8 cellular contexts compared by ENCODE assay signal in genomic region chr13:21672811-21673591, GRCh38. TPM values are rescaled to one million over a fixed set of nuclear protein-coding genes. Genes with fewer than 3 reads are reported as not detected.
DNase-seq lines count a peak whose midpoint lies in the region; ATAC-seq, FAIRE-seq and TF ChIP-seq lines count a peak whose summit lies in the region.

No MANE protein-coding gene starts in this region.

- peak overlapping the region; percentile 64 for H3K4me3 Mint-ChIP-seq in astrocyte (ENCODE audit: unreplicated experiment)

- no peak for FAIRE-seq in astrocyte (lab: Jason Lieb, UNC)

- CTCF ChIA-PET in HEK293 (lab: Yijun Ruan, JAX), result interaction anchor here (0.5 to 0.7 kb wide), 4 partner anchors 34 to 619 kb away, joined by 3 to 7 read pairs (median 3); no protein-coding TSS in a partner anchor

- no peaks in the 10 kb centered on the region for H3K36me3 Mint-ChIP-seq in astrocyte (ENCODE audit: low read depth, unreplicated experiment)

- H3K27ac Mint-ChIP-seq in astrocyte (ENCODE audit: unreplicated experiment), result peak overlapping the region; percentile 34

- peaks cover 7% of the 10 kb centered on the region for H4K20me1 ChIP-seq in astrocyte (ENCODE audit: insufficient read depth, low read length)

- TF ChIP-seq CTCF in HEK293 (tag by site-specific recombination; IDR thresholded peaks at IDR 0.05), result no peak
- no peak for TF ChIP-seq CTCF in astrocyte (IDR thresholded peaks at IDR 0.05; ENCODE audit: insufficient read depth, low read depth, low read length)
- TF ChIP-seq CTCF in mucosa of descending colon (IDR thresholded peaks at IDR 0.05), result no peak

- POLR2A ChIA-PET in HEK293 (lab: Yijun Ruan, JAX), result interaction anchor here (0.6 kb wide), 1 partner anchor 69 kb away, joined by 3 read pairs; the partner anchor contains the start of gene MICU2

- H3K4me1 ChIP-seq in HEK293 (ENCODE audit: control insufficient read depth, insufficient read depth, low read length) (no peaks in the 10 kb centered on the region; the same call in 1 of the 2 replicates), astrocyte (ENCODE audit: insufficient read depth, low read length) (peaks cover 25% of the 10 kb centered on the region), mucosa of descending colon (ENCODE audit: low read depth) (peaks cover 41% of the 10 kb centered on the region)

- H3K4me3 ChIP-seq in HEK293 (ENCODE audit: low read depth, low read length) (peak overlapping the region; percentile 59), astrocyte (ENCODE audit: insufficient read depth, low read depth, low read length) (peak overlapping the region; percentile 44), mucosa of descending colon (peak overlapping the region; percentile 19)

- peaks cover 9% of the 10 kb centered on the region for H3K4me1 Mint-ChIP-seq in astrocyte (ENCODE audit: low read depth, unreplicated experiment)

- peaks cover 58% of the 10 kb centered on the region for H3K27me3 Mint-ChIP-seq in astrocyte (ENCODE audit: low read depth, unreplicated experiment)

- no peak overlapping the region for H2AFZ ChIP-seq in astrocyte (ENCODE audit: low read depth, low read length)

- H3K36me3 ChIP-seq in HEK293 (ENCODE audit: control insufficient read depth in 2 of 2, insufficient read depth in 1 of 2, low read length in 2 of 2) (no peaks in the 10 kb centered on the region), astrocyte (ENCODE audit: insufficient read depth, low read length) (no peaks in the 10 kb centered on the region), mucosa of descending colon (ENCODE audit: low read depth) (no peaks in the 10 kb centered on the region)

- H3K79me2 ChIP-seq in astrocyte (ENCODE audit: insufficient read depth, low read length), result no peaks in the 10 kb centered on the region

- no peak overlapping the region for H3K9ac ChIP-seq in astrocyte (ENCODE audit: low read length)

- H3K27ac ChIP-seq in HEK293 (ENCODE audit: extremely low read depth, low read depth, low read length), result peak overlapping the region; percentile 90
- no peak overlapping the region for H3K27ac ChIP-seq in astrocyte (ENCODE audit: low read depth, low read length)

- no peaks in the 10 kb centered on the region for H3K9me3 ChIP-seq in HEK293 (ENCODE audit: control insufficient read depth, insufficient read depth, low read depth, low read length)
- H3K9me3 ChIP-seq in astrocyte (ENCODE audit: insufficient read depth, low read depth, low read length), result no peaks in the 10 kb centered on the region
- H3K9me3 ChIP-seq in mucosa of descending colon, result no peaks in the 10 kb centered on the region

- H3K4me2 ChIP-seq in astrocyte (ENCODE audit: low read length), result peak overlapping the region; percentile 89

- DNase-seq in AG20443 (ENCODE audit: low spot score) (peak; percentile 25), astrocyte (ENCODE audit: low read depth) (no peak), mucosa of descending colon (peak in 2 of 3 donors; percentile 25 to 43), NCI-H82 treated with DMSO at 0.1 percent for 48 hours (lab: John Stamatoyannopoulos, UW; ENCODE audit: unreplicated experiment) (no peak), SKM-1 treated with dmso at 0.1 percent for 144 hours (lab: John Stamatoyannopoulos, UW; ENCODE audit: unreplicated experiment) (no peak)

- peaks cover 60% of the 10 kb centered on the region for H3K27me3 ChIP-seq in astrocyte (ENCODE audit: insufficient read depth, low read length)

- intact Hi-C loops in mucosa of descending colon (cut with DNase I, micrococcal nuclease), result loop anchor here in 1 of 2 donors (5.0 kb wide), 1 partner anchor 36 kb away; no protein-coding TSS in a partner anchor

- no peak for ATAC-seq in mucosa of descending colon
- ATAC-seq in GM19023 (IDR thresholded peaks at IDR 0.05; ENCODE audit: unreplicated experiment), result no peak
- no peak for ATAC-seq in HG02973 (IDR thresholded peaks at IDR 0.05; ENCODE audit: unreplicated experiment)

- H3K9me3 Mint-ChIP-seq in astrocyte (ENCODE audit: unreplicated experiment), result peaks cover 2% of the 10 kb centered on the region

TF ChIP-seq in HEK293, 187 proteins besides CTCF, POLR2A, EP300 and RAD21:
- TF ChIP-seq ZBTB8A (tag by site-specific recombination; IDR thresholded peaks at IDR 0.05), result peak; percentile 95
- peak; percentile 96 for TF ChIP-seq ZFP69B (tag by site-specific recombination; IDR thresholded peaks at IDR 0.05)
- TF ChIP-seq, protein P1, sequence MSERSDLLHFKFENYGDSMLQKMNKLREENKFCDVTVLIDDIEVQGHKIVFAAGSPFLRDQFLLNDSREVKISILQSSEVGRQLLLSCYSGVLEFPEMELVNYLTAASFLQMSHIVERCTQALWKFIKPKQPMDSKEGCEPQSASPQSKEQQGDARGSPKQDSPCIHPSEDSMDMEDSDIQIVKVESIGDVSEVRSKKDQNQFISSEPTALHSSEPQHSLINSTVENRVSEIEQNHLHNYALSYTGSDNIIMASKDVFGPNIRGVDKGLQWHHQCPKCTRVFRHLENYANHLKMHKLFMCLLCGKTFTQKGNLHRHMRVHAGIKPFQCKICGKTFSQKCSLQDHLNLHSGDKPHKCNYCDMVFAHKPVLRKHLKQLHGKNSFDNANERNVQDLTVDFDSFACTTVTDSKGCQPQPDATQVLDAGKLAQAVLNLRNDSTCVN (tag by site-specific recombination; optimal IDR thresholded peaks at IDR 0.05), result peak; percentile 13
- TF ChIP-seq, protein P2, sequence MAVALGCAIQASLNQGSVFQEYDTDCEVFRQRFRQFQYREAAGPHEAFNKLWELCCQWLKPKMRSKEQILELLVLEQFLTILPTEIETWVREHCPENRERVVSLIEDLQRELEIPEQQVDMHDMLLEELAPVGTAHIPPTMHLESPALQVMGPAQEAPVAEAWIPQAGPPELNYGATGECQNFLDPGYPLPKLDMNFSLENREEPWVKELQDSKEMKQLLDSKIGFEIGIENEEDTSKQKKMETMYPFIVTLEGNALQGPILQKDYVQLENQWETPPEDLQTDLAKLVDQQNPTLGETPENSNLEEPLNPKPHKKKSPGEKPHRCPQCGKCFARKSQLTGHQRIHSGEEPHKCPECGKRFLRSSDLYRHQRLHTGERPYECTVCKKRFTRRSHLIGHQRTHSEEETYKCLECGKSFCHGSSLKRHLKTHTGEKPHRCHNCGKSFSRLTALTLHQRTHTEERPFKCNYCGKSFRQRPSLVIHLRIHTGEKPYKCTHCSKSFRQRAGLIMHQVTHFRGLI (tag by site-specific recombination; IDR thresholded peaks at IDR 0.05), result peak; percentile 25; the same call in 1 of the 2 replicates
- TF ChIP-seq ZXDB (tag by site-specific recombination; IDR thresholded peaks at IDR 0.05), result 0 out of 2 replicates have a peak, but pooled peaks have one; percentile 26
- TF ChIP-seq SP3 (tag by site-specific recombination; IDR thresholded peaks at IDR 0.05), result peak; percentile 20; the same call in 1 of the 2 replicates
- TF ChIP-seq, protein P3, sequence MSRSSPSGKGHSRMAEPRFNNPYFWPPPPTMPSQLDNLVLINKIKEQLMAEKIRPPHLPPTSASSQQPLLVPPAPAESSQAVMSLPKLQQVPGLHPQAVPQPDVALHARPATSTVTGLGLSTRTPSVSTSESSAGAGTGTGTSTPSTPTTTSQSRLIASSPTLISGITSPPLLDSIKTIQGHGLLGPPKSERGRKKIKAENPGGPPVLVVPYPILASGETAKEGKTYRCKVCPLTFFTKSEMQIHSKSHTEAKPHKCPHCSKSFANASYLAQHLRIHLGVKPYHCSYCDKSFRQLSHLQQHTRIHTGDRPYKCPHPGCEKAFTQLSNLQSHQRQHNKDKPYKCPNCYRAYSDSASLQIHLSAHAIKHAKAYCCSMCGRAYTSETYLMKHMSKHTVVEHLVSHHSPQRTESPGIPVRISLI (tag by site-specific recombination; IDR thresholded peaks at IDR 0.05), result 0 out of 2 replicates have a peak, but pooled peaks have one; percentile 12
- TF ChIP-seq ZNF184 (tag by site-specific recombination; IDR thresholded peaks at IDR 0.05), result no peak
- TF ChIP-seq ZNF335 (tag by site-specific recombination; conservative IDR thresholded peaks at IDR 0.05), result peak; percentile 60
- no peak for TF ChIP-seq ZNF623 (tag by site-specific recombination; IDR thresholded peaks at IDR 0.05)
- peak; percentile 99 for TF ChIP-seq ZNF692 (tag by site-specific recombination; IDR thresholded peaks at IDR 0.05)

RNA-seq across cellular contexts. Expression of gene FGF9, which starts 2.1 kb away (rescaled TPM):
- 0.22 and 0.27 TPM in 2 replicates for total RNA-seq in astrocyte
- total RNA-seq in mucosa of descending colon, result 1 to 10 TPM; 1.2 to 2.6 (median 2.3) TPM

Comparison
In these comparisons a context has a peak if more than half of its experiments do, and no peak if none do; other contexts are left out.
1. DNase-seq: peak in AG20443 (single experiment) and mucosa of descending colon (2 of 3); none in astrocyte (single experiment), NCI-H82 treated with DMSO at 0.1 percent for 48 hours (single experiment) and SKM-1 treated with dmso at 0.1 percent for 144 hours (single experiment).
2. Peak in every context shown above with its lines, with median percentiles within 50 percentile points of each other: H3K4me3 ChIP-seq.